In genomic region chr3:100041328-100041749, GRCh38 we compare ENCODE assay signal across 10 cellular contexts.
DNase-seq lines count a peak whose midpoint lies in the region; ATAC-seq and TF ChIP-seq lines count a peak whose summit lies in the region.
"Had no signal": no experiment of that assay in that cellular context is flagged by ENCODE, and none has a peak within 500 bp of the region (broad histone marks: within the 10 kb centered on the region; RNA-seq: fewer than 3 reads in every experiment).

No MANE protein-coding gene starts in this region.

- peak in 1 of 2 donors; percentile 5 for TF ChIP-seq POLR2A in uterus (IDR thresholded peaks at IDR 0.05)

- no peaks in the 10 kb centered on the region for H3K27me3 ChIP-seq in uterus
- H3K27me3 ChIP-seq: BLaER1 had no signal

- no peak overlapping the region for H3K4me3 ChIP-seq in uterus
- H3K4me3 ChIP-seq: BLaER1 had no signal

- ATAC-seq in HG02981 (IDR thresholded peaks at IDR 0.05; ENCODE audit: unreplicated experiment), result no peak

- H3K27ac ChIP-seq in uterus, result peak overlapping the region; percentile 91 to 96
- H3K27ac ChIP-seq: BLaER1 had no signal

- no peaks in the 10 kb centered on the region for H3K9me3 ChIP-seq in uterus
- H3K9me3 ChIP-seq: BLaER1 had no signal

- TF ChIP-seq CTCF in uterus (IDR thresholded peaks at IDR 0.05), result no peak
- TF ChIP-seq CTCF in GM10266 (IDR thresholded peaks at IDR 0.05; ENCODE audit: control insufficient read depth, insufficient read depth, low read depth, missing control alignments), result no peak

- peaks cover 0 to 9% of the 10 kb centered on the region in 2 donors for H3K4me1 ChIP-seq in uterus

- intact Hi-C loops in uterus (cut with DNase I; ENCODE audit: low total_unique reads), result no loop called here

- H3K36me3 ChIP-seq in uterus, result no peaks in the 10 kb centered on the region
- H3K36me3 ChIP-seq: BLaER1 had no signal

- DNase-seq in DMS53 (lab: John Stamatoyannopoulos, UW), result peak; percentile 16
- no peak for DNase-seq in DMS53 treated with DMSO at 0.1 percent for 48 hours (lab: John Stamatoyannopoulos, UW; ENCODE audit: unreplicated experiment)
- DNase-seq in dermis microvascular lymphatic vessel endothelial cell (ENCODE audit: low read depth in 2 of 2), result peak; percentile 93 to 95
- peak; percentile 91 to 95 for DNase-seq in lung microvascular endothelial cell (ENCODE audit: low read depth in 2 of 2)
- no peak for DNase-seq in uterus
- DNase-seq in NCI-H2081 (lab: John Stamatoyannopoulos, UW), result no peak
- no peak for DNase-seq in GM10266 (ENCODE audit: extremely low spot score)
- DNase-seq: head of caudate nucleus had no signal

Comparison
In these comparisons a context has a peak if more than half of its experiments do, and no peak if none do; other contexts are left out.
1. DNase-seq: peak in DMS53 (single experiment), dermis microvascular lymphatic vessel endothelial cell (2 of 2) and lung microvascular endothelial cell (2 of 2); none in DMS53 treated with DMSO at 0.1 percent for 48 hours (single experiment), uterus (0 of 2), NCI-H2081 (0 of 2) and GM10266 (single experiment).